ENCODE assay signal across 8 cellular contexts in the genomic region with DNA sequence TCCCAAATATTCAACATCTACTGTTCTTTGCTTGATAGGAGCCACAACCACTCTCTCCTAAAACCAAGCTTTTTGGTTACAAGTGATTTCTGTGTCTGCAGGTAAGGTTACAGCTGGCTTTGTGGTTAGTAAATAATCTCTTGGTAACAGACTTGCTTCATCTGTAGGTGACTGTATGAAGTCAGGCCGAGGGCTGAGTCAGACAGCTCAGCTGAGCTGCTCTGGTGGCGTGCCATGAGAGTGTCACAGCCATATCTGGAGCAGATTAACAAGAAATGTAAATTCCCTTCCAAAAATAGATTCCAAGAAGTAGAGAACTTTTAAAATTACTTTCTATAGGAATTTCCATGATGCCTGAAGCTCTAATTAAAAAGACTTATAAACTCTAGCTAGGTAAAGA. TPM values are rescaled to one million over a fixed set of nuclear protein-coding genes. Genes with fewer than 3 reads are reported as not detected.
DNase-seq lines count a peak whose midpoint lies in the region; ATAC-seq and TF ChIP-seq lines count a peak whose summit lies in the region.

No MANE protein-coding gene starts in this region.

- H3K4me1 Mint-ChIP-seq in activated CD8-positive, alpha-beta T cell treated with anti-CD3 and anti-CD28 coated beads, Interleukin-2, amount 10 ng/mL, durations not matched to agents 7 days and 5 days (ENCODE audit: low read depth): no peaks in the 10 kb centered on the region

- no peaks in the 10 kb centered on the region for H3K27me3 Mint-ChIP-seq in activated CD8-positive, alpha-beta T cell treated with anti-CD3 and anti-CD28 coated beads, Interleukin-2, amount 10 ng/mL, durations not matched to agents 7 days and 5 days (ENCODE audit: low read depth)

- H3K27ac Mint-ChIP-seq in activated CD8-positive, alpha-beta T cell treated with anti-CD3 and anti-CD28 coated beads, Interleukin-2, amount 10 ng/mL, durations not matched to agents 7 days and 5 days: no peak overlapping the region

- H3K9me3 Mint-ChIP-seq in activated CD8-positive, alpha-beta T cell treated with anti-CD3 and anti-CD28 coated beads, Interleukin-2, amount 10 ng/mL, durations not matched to agents 7 days and 5 days (ENCODE audit: insufficient read depth): no peaks in the 10 kb centered on the region

- ATAC-seq in GM18505 (IDR thresholded peaks at IDR 0.05; ENCODE audit: unreplicated experiment): peak; percentile 90
- ATAC-seq in HG02642 (IDR thresholded peaks at IDR 0.05; ENCODE audit: poor library complexity, unreplicated experiment): peak; percentile 98
- no peak for ATAC-seq in activated CD8-positive, alpha-beta T cell treated with anti-CD3 and anti-CD28 coated beads, Interleukin-2, amount 10 ng/mL, durations not matched to agents 7 days and 5 days

- no peak overlapping the region for H3K4me3 Mint-ChIP-seq in activated CD8-positive, alpha-beta T cell treated with anti-CD3 and anti-CD28 coated beads, Interleukin-2, amount 10 ng/mL, durations not matched to agents 7 days and 5 days

- H3K36me3 Mint-ChIP-seq in activated CD8-positive, alpha-beta T cell treated with anti-CD3 and anti-CD28 coated beads, Interleukin-2, amount 10 ng/mL, durations not matched to agents 7 days and 5 days (ENCODE audit: low read depth): no peaks in the 10 kb centered on the region

- POLR2A ChIA-PET in activated CD8-positive, alpha-beta T cell treated with anti-CD3 and anti-CD28 coated beads, Interleukin-2, amount 10 ng/mL, durations not matched to agents 7 days and 5 days (lab: Charles Lee): no interaction called here

- CTCF ChIA-PET in activated CD8-positive, alpha-beta T cell treated with anti-CD3 and anti-CD28 coated beads, Interleukin-2, amount 10 ng/mL, durations not matched to agents 7 days and 5 days (lab: Charles Lee): no interaction called here

- DNase-seq in RPMI8226 (peak; percentile 12), kidney tubule cell (ENCODE audit: low spot score) (peak; percentile 84), 8988T (no peak), GM19240 (ENCODE audit: insufficient read length, low spot score) (no peak), NCI-H2171 treated with DMSO at 0.1 percent for 48 hours (lab: John Stamatoyannopoulos, UW) (no peak)
- no peak for DNase-seq in activated CD8-positive, alpha-beta T cell treated with anti-CD3 and anti-CD28 coated beads, Interleukin-2, amount 10 ng/mL, durations not matched to agents 7 days and 5 days

- no peak for TF ChIP-seq POLR2A in GM18505 (IDR thresholded peaks at IDR 0.05; ENCODE audit: borderline replicate concordance, extremely low read depth, insufficient read depth, insufficient read length)

RNA-seq across cellular contexts. Expression of gene TAS2R1, which starts 23.7 kb away (rescaled TPM):
- total RNA-seq in activated CD8-positive, alpha-beta T cell treated with anti-CD3 and anti-CD28 coated beads, Interleukin-2, amount 10 ng/mL, durations not matched to agents 7 days and 5 days: not detected

Comparison
In these comparisons a context has a peak if more than half of its experiments do, and no peak if none do; other contexts are left out.
1. DNase-seq: peak in RPMI8226 (single experiment) and kidney tubule cell (single experiment); none in 8988T (single experiment), GM19240 (single experiment), NCI-H2171 treated with DMSO at 0.1 percent for 48 hours (single experiment) and activated CD8-positive, alpha-beta T cell treated with anti-CD3 and anti-CD28 coated beads, Interleukin-2, amount 10 ng/mL, durations not matched to agents 7 days and 5 days (single experiment).